In genomic region chr1:46991083-46991923, GRCh38 we compare ENCODE assay signal across 11 cellular contexts. TPM values are rescaled to one million over a fixed set of nuclear protein-coding genes. Genes with fewer than 3 reads are reported as not detected.
A peak's percentile ranks its signal among the peaks of the same experiment; 100 is the strongest.
DNase-seq lines count a peak whose midpoint lies in the region; ATAC-seq and TF ChIP-seq lines count a peak whose summit lies in the region.
"Had no signal": no experiment of that assay in that cellular context is flagged by ENCODE, and none has a peak within 500 bp of the region (broad histone marks: within the 10 kb centered on the region; RNA-seq: fewer than 3 reads in every experiment).

No MANE protein-coding gene starts in this region.

- no peaks in the 10 kb centered on the region for H3K79me1 ChIP-seq in H9 (ENCODE audit: insufficient read depth, low read depth, low read length, poor library complexity, severe bottlenecking)

- no peak overlapping the region for H2BK120ac ChIP-seq in H9 (ENCODE audit: low read depth, low read length, poor library complexity, severe bottlenecking)

- no peaks in the 10 kb centered on the region for H3K27me3 ChIP-seq in H9 (ENCODE audit: insufficient read depth, low read length)

- H3K4me1 ChIP-seq in H9 (ENCODE audit: insufficient read depth, low read length) = peaks cover 3% of the 10 kb centered on the region

- peak; percentile 57; the same call in 2 of the 3 replicates for TF ChIP-seq CTCF in H9 (conservative IDR thresholded peaks at IDR 0.05)
- peak; percentile 35 for TF ChIP-seq CTCF in choroid plexus epithelial cell (conservative IDR thresholded peaks at IDR 0.05; ENCODE audit: low read depth, low read length)
- peak; percentile 18 for TF ChIP-seq CTCF in osteocyte (IDR thresholded peaks at IDR 0.05)

- no peak overlapping the region for H3K23ac ChIP-seq in H9 (ENCODE audit: insufficient read length, low read depth, low read length)

- no peak overlapping the region for H3K4ac ChIP-seq in H9 (ENCODE audit: low read depth, low read length)

- H3K9ac ChIP-seq in H9 (ENCODE audit: extremely low read depth, insufficient read length, low read length) = no peak overlapping the region

- no peak overlapping the region for H2BK15ac ChIP-seq in H9 (ENCODE audit: low read depth, low read length)

- H3K27ac Mint-ChIP-seq in H9 (no peak overlapping the region; a peak in 1 of 7 replicates), osteocyte (ENCODE audit: unreplicated experiment) (no peak overlapping the region)
- H3K27ac Mint-ChIP-seq in activated T-cell treated with anti-CD3 and anti-CD28 coated beads, Interleukin-2, amount 50 U/mL, for 24 hours = no peak overlapping the region

- no peak overlapping the region for H2AK5ac ChIP-seq in H9 (ENCODE audit: insufficient read length, low read length)

- H2BK12ac ChIP-seq in H9 (ENCODE audit: insufficient read length, low read depth, low read length) = no peak overlapping the region

- no peaks in the 10 kb centered on the region for H3K79me2 ChIP-seq in H9 (ENCODE audit: insufficient read depth, low read length)

- H4K91ac ChIP-seq in H9 (ENCODE audit: insufficient read length, low read depth, low read length) = no peak overlapping the region

- H3T11ph ChIP-seq in H9 (ENCODE audit: low read length) = no peak overlapping the region

- no peak overlapping the region for H2BK5ac ChIP-seq in H9 (ENCODE audit: insufficient read length, low read length)

- H4K20me1 ChIP-seq in H9 (ENCODE audit: control insufficient read depth, insufficient read depth, insufficient read length) = no peaks in the 10 kb centered on the region

- H3K4me3 Mint-ChIP-seq in H9 (no peak overlapping the region), osteocyte (ENCODE audit: unreplicated experiment) (no peak overlapping the region)
- H3K4me3 Mint-ChIP-seq in activated T-cell treated with anti-CD3 and anti-CD28 coated beads, Interleukin-2, amount 50 U/mL, for 24 hours = no peak overlapping the region
- H3K4me3 Mint-ChIP-seq: activated T-cell treated with anti-CD3 and anti-CD28 coated beads, Interleukin-2, amount 50 U/mL, for 4 hours had no signal

- no peaks in the 10 kb centered on the region for H3K23me2 ChIP-seq in H9 (ENCODE audit: insufficient read length, low read depth, low read length, poor library complexity, severe bottlenecking)

- H3K14ac ChIP-seq in H9 (ENCODE audit: insufficient read depth, low read length) = no peak overlapping the region

- H3K4me1 Mint-ChIP-seq in H9 (peaks cover 7 to 8% of the 10 kb centered on the region in 2 experiments; a peak in 3 of 4 replicates), osteocyte (ENCODE audit: unreplicated experiment) (no peaks in the 10 kb centered on the region)
- no peaks in the 10 kb centered on the region for H3K4me1 Mint-ChIP-seq in activated T-cell treated with anti-CD3 and anti-CD28 coated beads, Interleukin-2, amount 50 U/mL, for 24 hours (ENCODE audit: low read depth)

- no CpG with 5 or more reads among the region's 13 CpGs for WGBS in H9 (ENCODE audit: extremely low coverage, insufficient read length, low lambda C conversion rate)

- H3K9me3 ChIP-seq in H9 (ENCODE audit: control insufficient read depth, low read depth, low read length) = no peaks in the 10 kb centered on the region
- H3K9me3 ChIP-seq: thoracic aorta had no signal

- no peak overlapping the region for H3K18ac ChIP-seq in H9 (ENCODE audit: insufficient read length, low read depth, low read length)

- H2AFZ ChIP-seq in H9 (ENCODE audit: low read length) = no peak overlapping the region

- no peak overlapping the region for H3K56ac ChIP-seq in H9 (ENCODE audit: insufficient read length, low read depth, low read length)

- no peak overlapping the region for H3K4me2 ChIP-seq in H9 (ENCODE audit: insufficient read depth, insufficient read length, low read length)
- H3K4me2 ChIP-seq: smooth muscle cell had no signal

- H3K36me3 Mint-ChIP-seq in H9 (ENCODE audit: insufficient read depth in 1 of 3, low read depth in 3 of 3) (no peaks in the 10 kb centered on the region; a peak in 1 of 7 replicates), osteocyte (ENCODE audit: unreplicated experiment) (no peaks in the 10 kb centered on the region)
- no peaks in the 10 kb centered on the region for H3K36me3 Mint-ChIP-seq in activated T-cell treated with anti-CD3 and anti-CD28 coated beads, Interleukin-2, amount 50 U/mL, for 24 hours (ENCODE audit: low read depth)

- ATAC-seq in HG02798 (IDR thresholded peaks at IDR 0.05; ENCODE audit: poor library complexity, unreplicated experiment) (no peak), HG02678 (IDR thresholded peaks at IDR 0.05; ENCODE audit: unreplicated experiment) (no peak)
- ATAC-seq: activated T-cell treated with anti-CD3 and anti-CD28 coated beads, Interleukin-2, amount 50 U/mL, for 4 hours had no signal

- no peak overlapping the region for H3K27ac ChIP-seq in H9 (ENCODE audit: insufficient read length, low read depth, low read length)
- H3K27ac ChIP-seq: thoracic aorta had no signal

- H3K9me3 Mint-ChIP-seq in H9 (no peaks in the 10 kb centered on the region), osteocyte (ENCODE audit: unreplicated experiment) (no peaks in the 10 kb centered on the region)
- no peaks in the 10 kb centered on the region for H3K9me3 Mint-ChIP-seq in activated T-cell treated with anti-CD3 and anti-CD28 coated beads, Interleukin-2, amount 50 U/mL, for 24 hours
- H3K9me3 Mint-ChIP-seq: activated T-cell treated with anti-CD3 and anti-CD28 coated beads, Interleukin-2, amount 50 U/mL, for 4 hours had no signal

- no peak overlapping the region for H2BK20ac ChIP-seq in H9 (ENCODE audit: low read depth, low read length, poor library complexity, severe bottlenecking)

- peak; percentile 62 for DNase-seq in H9
- peak; percentile 32 for DNase-seq in NCI-H345 (lab: John Stamatoyannopoulos, UW)
- peak; percentile 41 for DNase-seq in choroid plexus epithelial cell (ENCODE audit: low read depth)
- no peak for DNase-seq in osteocyte (ENCODE audit: extremely low spot score, unreplicated experiment)
- no peak for DNase-seq in activated T-cell treated with anti-CD3 and anti-CD28 coated beads, Interleukin-2, amount 50 U/mL, for 24 hours
- no peak for DNase-seq in activated T-cell treated with anti-CD3 and anti-CD28 coated beads, Interleukin-2, amount 50 U/mL, for 48 hours
- DNase-seq: activated T-cell treated with anti-CD3 and anti-CD28 coated beads, Interleukin-2, amount 50 U/mL, for 4 hours had no signal

- no peak overlapping the region for H4K8ac ChIP-seq in H9 (replicated peaks; ENCODE audit: insufficient read length, low read depth, low read length)

- H4K5ac ChIP-seq in H9 (ENCODE audit: insufficient read length, low read depth, low read length) = no peak overlapping the region

- H3K27me3 Mint-ChIP-seq in H9 (ENCODE audit: low read depth) (peaks cover 8% of the 10 kb centered on the region), osteocyte (ENCODE audit: unreplicated experiment) (peaks cover 7% of the 10 kb centered on the region)
- H3K27me3 Mint-ChIP-seq in activated T-cell treated with anti-CD3 and anti-CD28 coated beads, Interleukin-2, amount 50 U/mL, for 24 hours = peaks cover 16% of the 10 kb centered on the region

- no peak overlapping the region for H3K4me3 ChIP-seq in choroid plexus epithelial cell (ENCODE audit: low read depth, low read length)
- H3K4me3 ChIP-seq: smooth muscle cell, thoracic aorta had no signal

RNA-seq across cellular contexts. Expression of gene CYP4X1, which starts 32.2 kb away (rescaled TPM):
- total RNA-seq in H9 (2021) (0.44 and 0.50 TPM in 2 replicates), osteocyte (0.38 and 0.89 TPM in 2 replicates)
- total RNA-seq: activated T-cell treated with anti-CD3 and anti-CD28 coated beads, Interleukin-2, amount 50 U/mL, for 4 hours; smooth muscle cell had no signal

RNA-seq across cellular contexts. Expression of gene CYP4A11, which starts 50.0 kb away (rescaled TPM):
- not detected in 2 replicates for total RNA-seq in H9 (2021)
- not detected in 2 replicates for total RNA-seq in osteocyte
- total RNA-seq: smooth muscle cell, thoracic aorta had no signal

Comparison
In these comparisons a context has a peak if more than half of its experiments do, and no peak if none do; other contexts are left out.
1. DNase-seq: peak in H9 (single experiment), NCI-H345 (single experiment) and choroid plexus epithelial cell (single experiment); none in osteocyte (single experiment), activated T-cell treated with anti-CD3 and anti-CD28 coated beads, Interleukin-2, amount 50 U/mL, for 24 hours (single experiment) and activated T-cell treated with anti-CD3 and anti-CD28 coated beads, Interleukin-2, amount 50 U/mL, for 48 hours (0 of 2).
2. Peak in every context shown above with its lines, with median percentiles within 50 percentile points of each other: CTCF ChIP-seq.